ENCODE assay signal across 11 cellular contexts in genomic region chr3:111803123-111803593, GRCh38. TPM values are rescaled to one million over a fixed set of nuclear protein-coding genes. Genes with fewer than 3 reads are reported as not detected.
DNase-seq lines count a peak whose midpoint lies in the region; ATAC-seq and TF ChIP-seq lines count a peak whose summit lies in the region.
"Had no signal": no experiment of that assay in that cellular context is flagged by ENCODE, and none has a peak within 500 bp of the region (broad histone marks: within the 10 kb centered on the region; RNA-seq: fewer than 3 reads in every experiment).

No MANE protein-coding gene starts in this region.

- no peaks in the 10 kb centered on the region for H3K9me3 ChIP-seq in cardiac muscle cell (ENCODE audit: low read depth)

- H3K36me3 ChIP-seq in cardiac muscle cell: no peaks in the 10 kb centered on the region

- no peaks in the 10 kb centered on the region for H3K4me1 ChIP-seq in cardiac muscle cell (ENCODE audit: low read depth)

- H3K4me3 ChIP-seq in cardiac muscle cell: no peak overlapping the region

- DNase-seq in Daoy (ENCODE audit: low read depth) (peak; percentile 87), T1000 (lab: John Stamatoyannopoulos, UW) (peak; percentile 68), cardiac muscle cell (ENCODE audit: low read depth in 1 of 2, low spot score in 1 of 2) (peak; percentile 5 to 98), renal cortical epithelial cell (ENCODE audit: low read depth) (peak; percentile 99), D341Med (ENCODE audit: low spot score) (no peak)
- DNase-seq in NK-92 treated with Interleukin-12 subunit alpha and Interleukin-12 subunit beta, amount 100 ng/mL, for 24 hours (lab: John Stamatoyannopoulos, UW): no peak
- DNase-seq: effector CD4-positive, alpha-beta T cell; NCI-H1436 had no signal

- no peak for TF ChIP-seq CTCF in cardiac muscle cell (IDR thresholded peaks at IDR 0.05; ENCODE audit: low read depth, low read length)

- ATAC-seq in HG03520 (IDR thresholded peaks at IDR 0.05; ENCODE audit: unreplicated experiment): no peak
- no peak for ATAC-seq in HG03442 (IDR thresholded peaks at IDR 0.05; ENCODE audit: unreplicated experiment)
- ATAC-seq: WTC11 had no signal

- H3K27me3 ChIP-seq in cardiac muscle cell: no peaks in the 10 kb centered on the region

- H3K27ac ChIP-seq in cardiac muscle cell: no peak overlapping the region

RNA-seq across cellular contexts. Expression of gene PHLDB2, which starts 55.9 kb away (rescaled TPM):
- total RNA-seq in Daoy (2014; rRNA removed; shearing (Covaris generic)): 73.2 and 79.5 TPM in 2 replicates
- 11.2 and 27.2 TPM in 2 replicates for total RNA-seq in cardiac muscle cell
- 11.3 and 24.4 TPM in 2 replicates for polyA plus RNA-seq in cardiac muscle cell
- total RNA-seq in renal cortical epithelial cell: 109 and 145 TPM in 2 replicates

Comparison
In these comparisons a context has a peak if more than half of its experiments do, and no peak if none do; other contexts are left out.
1. DNase-seq: peak in Daoy (single experiment), T1000 (single experiment), cardiac muscle cell (2 of 2) and renal cortical epithelial cell (single experiment); none in NK-92 treated with Interleukin-12 subunit alpha and Interleukin-12 subunit beta, amount 100 ng/mL, for 24 hours (single experiment) and D341Med (single experiment).